In the genomic region with DNA sequence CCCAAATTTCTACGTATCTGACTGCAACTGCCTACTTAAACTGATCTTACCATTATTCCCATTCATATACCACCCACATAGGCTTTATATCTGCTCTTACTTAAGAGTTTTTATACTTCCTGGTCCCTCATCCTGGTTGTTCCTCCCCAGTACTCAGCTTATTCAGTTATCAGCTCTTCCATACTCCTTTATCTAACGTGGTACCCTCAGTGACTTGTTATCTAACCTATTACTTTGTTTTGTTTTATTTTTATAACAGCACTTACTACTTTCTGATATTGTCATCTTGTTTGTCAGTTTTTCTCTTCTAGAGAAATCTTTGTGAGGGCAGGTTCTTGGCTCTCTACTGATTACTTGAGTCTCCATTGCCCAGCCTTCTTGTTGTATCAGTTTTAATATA, we compare ENCODE assay signal across 1 cellular context.
TF ChIP-seq lines count a peak whose summit lies in the region.

No MANE protein-coding gene starts in this region.

TF ChIP-seq in WTC11, 78 proteins besides CTCF, POLR2A, EP300 and RAD21 (continued from another document):
- TF ChIP-seq, protein P1, sequence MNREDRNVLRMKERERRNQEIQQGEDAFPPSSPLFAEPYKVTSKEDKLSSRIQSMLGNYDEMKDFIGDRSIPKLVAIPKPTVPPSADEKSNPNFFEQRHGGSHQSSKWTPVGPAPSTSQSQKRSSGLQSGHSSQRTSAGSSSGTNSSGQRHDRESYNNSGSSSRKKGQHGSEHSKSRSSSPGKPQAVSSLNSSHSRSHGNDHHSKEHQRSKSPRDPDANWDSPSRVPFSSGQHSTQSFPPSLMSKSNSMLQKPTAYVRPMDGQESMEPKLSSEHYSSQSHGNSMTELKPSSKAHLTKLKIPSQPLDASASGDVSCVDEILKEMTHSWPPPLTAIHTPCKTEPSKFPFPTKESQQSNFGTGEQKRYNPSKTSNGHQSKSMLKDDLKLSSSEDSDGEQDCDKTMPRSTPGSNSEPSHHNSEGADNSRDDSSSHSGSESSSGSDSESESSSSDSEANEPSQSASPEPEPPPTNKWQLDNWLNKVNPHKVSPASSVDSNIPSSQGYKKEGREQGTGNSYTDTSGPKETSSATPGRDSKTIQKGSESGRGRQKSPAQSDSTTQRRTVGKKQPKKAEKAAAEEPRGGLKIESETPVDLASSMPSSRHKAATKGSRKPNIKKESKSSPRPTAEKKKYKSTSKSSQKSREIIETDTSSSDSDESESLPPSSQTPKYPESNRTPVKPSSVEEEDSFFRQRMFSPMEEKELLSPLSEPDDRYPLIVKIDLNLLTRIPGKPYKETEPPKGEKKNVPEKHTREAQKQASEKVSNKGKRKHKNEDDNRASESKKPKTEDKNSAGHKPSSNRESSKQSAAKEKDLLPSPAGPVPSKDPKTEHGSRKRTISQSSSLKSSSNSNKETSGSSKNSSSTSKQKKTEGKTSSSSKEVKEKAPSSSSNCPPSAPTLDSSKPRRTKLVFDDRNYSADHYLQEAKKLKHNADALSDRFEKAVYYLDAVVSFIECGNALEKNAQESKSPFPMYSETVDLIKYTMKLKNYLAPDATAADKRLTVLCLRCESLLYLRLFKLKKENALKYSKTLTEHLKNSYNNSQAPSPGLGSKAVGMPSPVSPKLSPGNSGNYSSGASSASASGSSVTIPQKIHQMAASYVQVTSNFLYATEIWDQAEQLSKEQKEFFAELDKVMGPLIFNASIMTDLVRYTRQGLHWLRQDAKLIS (CRISPR knock-in tag; IDR thresholded peaks at IDR 0.05; ENCODE audit: borderline replicate concordance), result no peak
- TF ChIP-seq, protein P2, sequence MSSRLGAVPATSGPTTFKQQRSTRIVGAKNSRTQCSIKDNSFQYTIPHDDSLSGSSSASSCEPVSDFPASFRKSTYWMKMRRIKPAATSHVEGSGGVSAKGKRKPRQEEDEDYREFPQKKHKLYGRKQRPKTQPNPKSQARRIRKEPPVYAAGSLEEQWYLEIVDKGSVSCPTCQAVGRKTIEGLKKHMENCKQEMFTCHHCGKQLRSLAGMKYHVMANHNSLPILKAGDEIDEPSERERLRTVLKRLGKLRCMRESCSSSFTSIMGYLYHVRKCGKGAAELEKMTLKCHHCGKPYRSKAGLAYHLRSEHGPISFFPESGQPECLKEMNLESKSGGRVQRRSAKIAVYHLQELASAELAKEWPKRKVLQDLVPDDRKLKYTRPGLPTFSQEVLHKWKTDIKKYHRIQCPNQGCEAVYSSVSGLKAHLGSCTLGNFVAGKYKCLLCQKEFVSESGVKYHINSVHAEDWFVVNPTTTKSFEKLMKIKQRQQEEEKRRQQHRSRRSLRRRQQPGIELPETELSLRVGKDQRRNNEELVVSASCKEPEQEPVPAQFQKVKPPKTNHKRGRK (CRISPR knock-in tag; IDR thresholded peaks at IDR 0.05; ENCODE audit: borderline replicate concordance), result no peak
